In genomic region chr7:115477193-115477651, GRCh38 we compare ENCODE assay signal across 8 cellular contexts.
A peak's percentile ranks its signal among the peaks of the same experiment; 100 is the strongest.
DNase-seq lines count a peak whose midpoint lies in the region; ATAC-seq lines count a peak whose summit lies in the region.

No MANE protein-coding gene starts in this region.

- intact Hi-C loops in left ventricle myocardium superior (cut with micrococcal nuclease) = no loop called here

- ATAC-seq in left ventricle myocardium superior = peak; percentile 52
- no peak for ATAC-seq in GM18520 (IDR thresholded peaks at IDR 0.05; ENCODE audit: unreplicated experiment)

- DNase-seq in GM03348 (ENCODE audit: low spot score) (peak; percentile 37), left ventricle myocardium superior (peak; percentile 37), retina (peak; percentile 77), DMS153 (lab: John Stamatoyannopoulos, UW) (no peak), activated gamma-delta T cell (lab: John Stamatoyannopoulos, UW) (no peak), NOMO-1 treated with dmso at 0.1 percent for 144 hours (lab: John Stamatoyannopoulos, UW; ENCODE audit: unreplicated experiment) (no peak)
- peak; percentile 18 to 20 for DNase-seq in activated T-cell treated with anti-CD3 and anti-CD28 coated beads, Interleukin-2, amount 50 U/mL, for 48 hours

Comparison
In these comparisons a context has a peak if more than half of its experiments do, and no peak if none do; other contexts are left out.
1. DNase-seq: peak in GM03348 (single experiment), activated T-cell treated with anti-CD3 and anti-CD28 coated beads, Interleukin-2, amount 50 U/mL, for 48 hours (2 of 2), left ventricle myocardium superior (single experiment) and retina (single experiment); none in DMS153 (single experiment), activated gamma-delta T cell (single experiment) and NOMO-1 treated with dmso at 0.1 percent for 144 hours (single experiment).